35 cellular contexts compared by ENCODE assay signal in genomic region chr12:33690562-33690961, GRCh38.
"Had no signal": no experiment of that assay in that cellular context is flagged by ENCODE, and none has a peak within 500 bp of the region (broad histone marks: within the 10 kb centered on the region; RNA-seq: fewer than 3 reads in every experiment).

No MANE protein-coding gene starts in this region.

- H3K27ac ChIP-seq: KMS-11 had no signal

- H3K27me3 ChIP-seq: MG63 had no signal

- H3K4me2 ChIP-seq: KMS-11 had no signal

- H3K4me3 ChIP-seq: MG63 had no signal

- H3K36me3 ChIP-seq: MG63 had no signal

- DNase-seq: Karpas-422, Kasumi-1, MG63, MM.1S, MV-4-11, NCI-H1048, NCI-H1092, NCI-H1092 treated with DMSO at 0.1 percent for 48 hours, NCI-H1105, NCI-H1105 treated with DMSO at 0.1 percent for 48 hours, NCI-H1417, NCI-H1417 treated with DMSO at 0.1 percent for 48 hours, NCI-H1436 treated with DMSO at 0.1 percent for 48 hours, NCI-H146, NCI-H1694, NCI-H1694 treated with DMSO at 0.1 percent for 48 hours, NCI-H187, NCI-H187 treated with DMSO at 0.1 percent for 48 hours, NCI-H1930, NCI-H2029, NCI-H2029 treated with DMSO at 0.1 percent for 48 hours, NCI-H2081, NCI-H2081 treated with DMSO at 0.1 percent for 48 hours, NCI-H2107, NCI-H2171, NCI-H2171 treated with DMSO at 0.1 percent for 48 hours, NCI-H2227 treated with DMSO at 0.1 percent for 48 hours, NCI-H345, NCI-H446, NCI-H446 treated with DMSO at 0.1 percent for 48 hours, NCI-H510A, NCI-H510A treated with DMSO at 0.1 percent for 48 hours, NCI-H524, NCI-H524 treated with DMSO at 0.1 percent for 48 hours had no signal

- H3K9ac ChIP-seq: KMS-11 had no signal
